Comparison of ENCODE assay signal across 8 cellular contexts in the genomic region with DNA sequence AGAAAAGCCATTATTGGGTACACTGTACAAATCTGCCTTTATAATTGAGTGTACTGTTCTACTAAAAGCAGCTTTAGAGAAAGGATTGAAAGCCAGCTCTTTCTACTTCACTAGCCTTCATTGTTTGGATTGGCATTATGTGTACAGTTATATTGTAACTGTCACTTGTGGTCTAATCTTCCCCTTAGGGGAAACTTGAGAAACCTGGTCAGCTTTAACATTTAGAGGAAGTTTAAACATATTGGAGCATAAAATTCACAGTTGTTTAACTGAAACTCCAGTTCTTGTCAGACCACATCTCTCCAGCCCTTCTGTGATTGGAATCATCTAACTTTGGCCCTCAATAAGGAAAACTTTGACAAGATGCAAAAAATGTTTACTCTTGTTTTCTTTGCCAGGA. TPM values are rescaled to one million over a fixed set of nuclear protein-coding genes. Genes with fewer than 3 reads are reported as not detected.
DNase-seq lines count a peak whose midpoint lies in the region; ATAC-seq and TF ChIP-seq lines count a peak whose summit lies in the region.

No MANE protein-coding gene starts in this region.

- POLR2A ChIA-PET in PC-9 (lab: Charles Lee; ENCODE audit: unreplicated experiment): no interaction called here

- H3K9me2 ChIP-seq in PC-9 (ENCODE audit: insufficient read depth): no peaks in the 10 kb centered on the region

- CTCF ChIA-PET in PC-9 (lab: Charles Lee): no interaction called here

- peak overlapping the region; percentile 89 for H3K27ac Mint-ChIP-seq in activated naive CD4-positive, alpha-beta T cell treated with anti-CD3 and anti-CD28 coated beads, Interleukin-2, amount 50 U/mL, for 24 hours
- peak overlapping the region; percentile 87 for H3K27ac Mint-ChIP-seq in activated naive CD8-positive, alpha-beta T cell treated with anti-CD3 and anti-CD28 coated beads for 36 hours

- H3K27ac ChIP-seq in rectal smooth muscle tissue (ENCODE audit: low read depth, low read length): peak overlapping the region; percentile 55
- H3K27ac ChIP-seq in PC-9: no peak overlapping the region

- peak overlapping the region; percentile 42 for H3K4me3 Mint-ChIP-seq in activated naive CD4-positive, alpha-beta T cell treated with anti-CD3 and anti-CD28 coated beads, Interleukin-2, amount 50 U/mL, for 24 hours
- peak overlapping the region; percentile 27 for H3K4me3 Mint-ChIP-seq in activated naive CD8-positive, alpha-beta T cell treated with anti-CD3 and anti-CD28 coated beads for 36 hours

- peaks cover 4% of the 10 kb centered on the region; the same call in 1 of the 2 replicates for H3F3A ChIP-seq in PC-9 (ENCODE audit: insufficient read depth, low read depth)

- BruUV-seq in PC-9 (replicated peaks; lab: Mats Ljungman, UMichigan): no TSS peak

- no peak overlapping the region for H3K4me2 ChIP-seq in PC-9

- no peaks in the 10 kb centered on the region for H3K36me3 Mint-ChIP-seq in activated naive CD4-positive, alpha-beta T cell treated with anti-CD3 and anti-CD28 coated beads, Interleukin-2, amount 50 U/mL, for 24 hours
- peaks cover 27% of the 10 kb centered on the region for H3K36me3 Mint-ChIP-seq in activated naive CD8-positive, alpha-beta T cell treated with anti-CD3 and anti-CD28 coated beads for 36 hours

- TF ChIP-seq CTCF in PC-9 (conservative IDR thresholded peaks at IDR 0.05): no peak

- no peaks in the 10 kb centered on the region for H3K9me3 ChIP-seq in PC-9 (ENCODE audit: insufficient read depth, low read depth)

- no peaks in the 10 kb centered on the region for H3K36me3 ChIP-seq in rectal smooth muscle tissue (ENCODE audit: control insufficient read depth, insufficient read depth, low read length)
- no peaks in the 10 kb centered on the region for H3K36me3 ChIP-seq in PC-9 (ENCODE audit: low read depth)

- H3K4me1 ChIP-seq in rectal smooth muscle tissue (ENCODE audit: control insufficient read depth, insufficient read depth, low read length) (peaks cover 36% of the 10 kb centered on the region), PC-9 (replicated peaks; ENCODE audit: insufficient read depth) (no peaks in the 10 kb centered on the region)

- H3K27me3 Mint-ChIP-seq in activated naive CD4-positive, alpha-beta T cell treated with anti-CD3 and anti-CD28 coated beads, Interleukin-2, amount 50 U/mL, for 24 hours: no peaks in the 10 kb centered on the region
- H3K27me3 Mint-ChIP-seq in activated naive CD8-positive, alpha-beta T cell treated with anti-CD3 and anti-CD28 coated beads for 36 hours: no peaks in the 10 kb centered on the region

- H3K4me3 ChIP-seq in rectal smooth muscle tissue (ENCODE audit: low read length) (peak overlapping the region; percentile 18), PC-9 (no peak overlapping the region)

- intact Hi-C loops in PC-9 (cut with micrococcal nuclease; ENCODE audit: unreplicated experiment): no loop called here

- no peak for DNase-seq in activated naive CD4-positive, alpha-beta T cell treated with anti-CD3 and anti-CD28 coated beads, Interleukin-2, amount 50 U/mL, for 16 hours
- DNase-seq in activated naive CD8-positive, alpha-beta T cell treated with anti-CD3 and anti-CD28 coated beads for 36 hours: no peak
- DNase-seq in NK-92 treated with Interleukin-12 subunit alpha and Interleukin-12 subunit beta, amount 100 ng/mL, for 24 hours (lab: John Stamatoyannopoulos, UW): no peak
- no peak for DNase-seq in PC-9
- DNase-seq in HuH-7.5 (ENCODE audit: low spot score): no peak

- H3K4me1 Mint-ChIP-seq in activated naive CD4-positive, alpha-beta T cell treated with anti-CD3 and anti-CD28 coated beads, Interleukin-2, amount 50 U/mL, for 24 hours: peaks cover 91% of the 10 kb centered on the region
- H3K4me1 Mint-ChIP-seq in activated naive CD8-positive, alpha-beta T cell treated with anti-CD3 and anti-CD28 coated beads for 36 hours: peaks cover 84% of the 10 kb centered on the region

- ATAC-seq in HG03432 (IDR thresholded peaks at IDR 0.05; ENCODE audit: unreplicated experiment): peak; percentile 77

- no peaks in the 10 kb centered on the region for H3K79me2 ChIP-seq in PC-9 (ENCODE audit: low read depth)

- no peaks in the 10 kb centered on the region for H3K9me3 Mint-ChIP-seq in activated naive CD4-positive, alpha-beta T cell treated with anti-CD3 and anti-CD28 coated beads, Interleukin-2, amount 50 U/mL, for 24 hours
- H3K9me3 Mint-ChIP-seq in activated naive CD8-positive, alpha-beta T cell treated with anti-CD3 and anti-CD28 coated beads for 36 hours: no peaks in the 10 kb centered on the region

- H3K27me3 ChIP-seq in rectal smooth muscle tissue (ENCODE audit: control insufficient read depth, insufficient read depth, low read length) (no peaks in the 10 kb centered on the region), PC-9 (ENCODE audit: insufficient read depth, low read depth) (no peaks in the 10 kb centered on the region)

- H2AFZ ChIP-seq in PC-9: no peak overlapping the region

- H4K20me1 ChIP-seq in PC-9 (ENCODE audit: insufficient read depth): no peaks in the 10 kb centered on the region

- no peak overlapping the region for H3K9ac ChIP-seq in rectal smooth muscle tissue (ENCODE audit: low read length)

RNA-seq across cellular contexts. Expression of gene PIK3R1, which starts 24.6 kb away (rescaled TPM):
- 10 to 100 TPM; 39.7 to 41.6 TPM for total RNA-seq in activated naive CD8-positive, alpha-beta T cell treated with anti-CD3 and anti-CD28 coated beads for 36 hours
- total RNA-seq in PC-9 (2021): 15.1 and 15.9 TPM in 2 replicates
